In genomic region chr2:105802587-105802986, GRCh38 we compare ENCODE assay signal across 8 cellular contexts.
DNase-seq lines count a peak whose midpoint lies in the region; ATAC-seq and TF ChIP-seq lines count a peak whose summit lies in the region.

No MANE protein-coding gene starts in this region.

- no peaks in the 10 kb centered on the region for H3K27me3 Mint-ChIP-seq in activated naive CD8-positive, alpha-beta T cell

- no peaks in the 10 kb centered on the region for H3K36me3 ChIP-seq in brain microvascular endothelial cell (replicated peaks)

- peak overlapping the region; percentile 98 for H3K27ac Mint-ChIP-seq in activated naive CD8-positive, alpha-beta T cell

- no peaks in the 10 kb centered on the region for H3K27me3 ChIP-seq in brain microvascular endothelial cell (replicated peaks)

- H3K9me3 Mint-ChIP-seq in activated naive CD8-positive, alpha-beta T cell (ENCODE audit: low read depth) = no peaks in the 10 kb centered on the region

- H3K4me3 ChIP-seq in brain microvascular endothelial cell (ENCODE audit: low read depth, low read length) = no peak overlapping the region

- peaks cover 23% of the 10 kb centered on the region for H3K36me3 Mint-ChIP-seq in activated naive CD8-positive, alpha-beta T cell

- peak overlapping the region; percentile 72 for H3K4me3 Mint-ChIP-seq in activated naive CD8-positive, alpha-beta T cell

- H3K27ac ChIP-seq in brain microvascular endothelial cell = no peak overlapping the region

- ATAC-seq in GM21717 (IDR thresholded peaks at IDR 0.05; ENCODE audit: unreplicated experiment) = peak; percentile 51

- TF ChIP-seq CTCF in GM10266 (IDR thresholded peaks at IDR 0.05; ENCODE audit: control insufficient read depth, insufficient read depth, low read depth, missing control alignments) (no peak), brain microvascular endothelial cell (IDR thresholded peaks at IDR 0.05; ENCODE audit: low read depth, low read length, missing control alignments) (no peak)

- H3K4me1 Mint-ChIP-seq in activated naive CD8-positive, alpha-beta T cell (ENCODE audit: low read depth) = peaks cover 94% of the 10 kb centered on the region

- DNase-seq in GM10266 (ENCODE audit: extremely low spot score) = peak; percentile 44
- DNase-seq in NCI-H510A treated with DMSO at 0.1 percent for 48 hours (lab: John Stamatoyannopoulos, UW) = peak; percentile 53
- peak; percentile 57 to 72 for DNase-seq in stimulated activated CD8-positive, alpha-beta memory T cell treated with anti-CD3 and anti-CD28 coated beads, Interleukin-7, amount 100 ng/mL, for 4 hours (ENCODE audit: low read depth in 2 of 2)
- no peak for DNase-seq in brain microvascular endothelial cell
- no peak for DNase-seq in NCI-H774 (lab: John Stamatoyannopoulos, UW)
- DNase-seq in KG1 (lab: John Stamatoyannopoulos, UW) = no peak

- in situ Hi-C loops in brain microvascular endothelial cell (cut with HindIII; ENCODE audit: low pct_ligation_motif_present, low sequenced_read_pairs) = no loop called here

Comparison
In these comparisons a context has a peak if more than half of its experiments do, and no peak if none do; other contexts are left out.
1. DNase-seq: peak in GM10266 (single experiment), NCI-H510A treated with DMSO at 0.1 percent for 48 hours (single experiment) and stimulated activated CD8-positive, alpha-beta memory T cell treated with anti-CD3 and anti-CD28 coated beads, Interleukin-7, amount 100 ng/mL, for 4 hours (2 of 2); none in brain microvascular endothelial cell (single experiment), NCI-H774 (single experiment) and KG1 (single experiment).